Comparison of ENCODE assay signal across 18 cellular contexts in genomic region chr1:30679201-30679975, GRCh38. TPM values are rescaled to one million over a fixed set of nuclear protein-coding genes. Genes with fewer than 3 reads are reported as not detected.
A peak's percentile ranks its signal among the peaks of the same experiment; 100 is the strongest.
DNase-seq lines count a peak whose midpoint lies in the region; ATAC-seq and TF ChIP-seq lines count a peak whose summit lies in the region.
"Had no signal": no experiment of that assay in that cellular context is flagged by ENCODE, and none has a peak within 500 bp of the region (broad histone marks: within the 10 kb centered on the region; RNA-seq: fewer than 3 reads in every experiment).

No MANE protein-coding gene starts in this region.

- BruUV-seq in PC-9 (replicated peaks; lab: Mats Ljungman, UMichigan) = no TSS peak

- no peak overlapping the region for H4K8ac ChIP-seq in trophoblast cell (ENCODE audit: low read depth, low read length)

- no peak overlapping the region for H2BK120ac ChIP-seq in trophoblast cell (ENCODE audit: insufficient read depth, low read length, poor library complexity)

- no peak overlapping the region for H2AK5ac ChIP-seq in trophoblast cell (ENCODE audit: low read length)

- H3K79me2 ChIP-seq in trophoblast cell (ENCODE audit: control insufficient read depth, insufficient read depth, low read length, poor library complexity) (no peaks in the 10 kb centered on the region), PC-9 (ENCODE audit: low read depth) (no peaks in the 10 kb centered on the region)

- CTCF ChIA-PET in PC-9 (lab: Charles Lee) = no interaction called here

- H3K4me1 ChIP-seq in trophoblast cell (ENCODE audit: control insufficient read depth in 1 of 2, insufficient read depth in 2 of 2, low read length in 2 of 2) (no peaks in the 10 kb centered on the region), upper lobe of right lung (no peaks in the 10 kb centered on the region), PC-9 (replicated peaks; ENCODE audit: insufficient read depth) (peaks cover 6% of the 10 kb centered on the region)

- H3F3A ChIP-seq in PC-9 (ENCODE audit: insufficient read depth, low read depth) = no peaks in the 10 kb centered on the region; the same call in 1 of the 2 replicates

- H3K9me2 ChIP-seq in PC-9 (ENCODE audit: insufficient read depth) = no peaks in the 10 kb centered on the region

- H4K12ac ChIP-seq in trophoblast cell (ENCODE audit: low read depth, low read length) = no peak overlapping the region

- POLR2A ChIA-PET in PC-9 (lab: Charles Lee; ENCODE audit: unreplicated experiment) = no interaction called here

- H2BK5ac ChIP-seq in trophoblast cell (ENCODE audit: low read depth, low read length, poor library complexity) = no peak overlapping the region

- peak; percentile 17 for TF ChIP-seq CTCF in epithelial cell of proximal tubule (conservative IDR thresholded peaks at IDR 0.05; ENCODE audit: low read depth, low read length)
- TF ChIP-seq CTCF in upper lobe of right lung (IDR thresholded peaks at IDR 0.05) = no peak
- no peak for TF ChIP-seq CTCF in PC-9 (conservative IDR thresholded peaks at IDR 0.05)

- no peak overlapping the region for H2BK12ac ChIP-seq in trophoblast cell (ENCODE audit: low read length)

- H4K91ac ChIP-seq in trophoblast cell (ENCODE audit: low read depth, low read length) = no peak overlapping the region

- WGBS in trophoblast cell (ENCODE audit: extremely low coverage, insufficient coverage, insufficient read length) = no CpG with 5 or more reads among the region's 2 CpGs

- H3K4me3 ChIP-seq in epithelial cell of proximal tubule (ENCODE audit: low read depth, low read length) (no peak overlapping the region), trophoblast cell (ENCODE audit: low read depth, low read length) (peak overlapping the region; percentile 43), upper lobe of right lung (no peak overlapping the region), PC-9 (no peak overlapping the region)

- H3K9me3 ChIP-seq in trophoblast cell (ENCODE audit: insufficient read depth, low read depth, low read length) (peaks cover 21% of the 10 kb centered on the region), upper lobe of right lung (peaks cover 3% of the 10 kb centered on the region), PC-9 (ENCODE audit: insufficient read depth, low read depth) (no peaks in the 10 kb centered on the region)

- H3K27me3 ChIP-seq in trophoblast cell (ENCODE audit: insufficient read depth, low read length) (no peaks in the 10 kb centered on the region), upper lobe of right lung (peaks cover 32% of the 10 kb centered on the region), PC-9 (ENCODE audit: insufficient read depth, low read depth) (no peaks in the 10 kb centered on the region)

- H3K4ac ChIP-seq in trophoblast cell (ENCODE audit: low read depth, low read length) = no peak overlapping the region

- no peak overlapping the region for H3K14ac ChIP-seq in trophoblast cell (ENCODE audit: low read length)

- no peaks in the 10 kb centered on the region for H4K20me1 ChIP-seq in PC-9 (ENCODE audit: insufficient read depth)

- DNase-seq in activated effector memory CD4-positive, alpha-beta T cell treated with anti-CD3 and anti-CD28 coated beads, Interleukin-2, amount 50 U/mL, for 16 hours = peak; percentile 41
- DNase-seq in activated effector memory CD4-positive, alpha-beta T cell treated with Interleukin-2 at 50 U/mL for 16 hours = no peak
- DNase-seq in epithelial cell of proximal tubule (ENCODE audit: low read depth) (no peak), trophoblast cell (no peak), upper lobe of right lung (peak; percentile 35), PC-9 (no peak), glomerular visceral epithelial cell (ENCODE audit: extremely low spot score) (no peak), NCI-H2171 treated with DMSO at 0.1 percent for 48 hours (lab: John Stamatoyannopoulos, UW) (no peak)
- DNase-seq: CD8-positive, alpha-beta T cell; COR-L47; DMS153; DMS79 treated with DMSO at 0.1 percent for 48 hours; GDM1; GOT3; H9 had no signal

- H3K36me3 ChIP-seq in trophoblast cell (ENCODE audit: control insufficient read depth in 1 of 2, insufficient read depth in 2 of 2, low read length in 2 of 2) = no peaks in the 10 kb centered on the region
- no peaks in the 10 kb centered on the region for H3K36me3 ChIP-seq in upper lobe of right lung
- H3K36me3 ChIP-seq in PC-9 (ENCODE audit: low read depth) = no peaks in the 10 kb centered on the region

- intact Hi-C loops in upper lobe of right lung (cut with DNase I) (no loop called here), PC-9 (cut with micrococcal nuclease; ENCODE audit: unreplicated experiment) (no loop called here)

- H2AFZ ChIP-seq in trophoblast cell (ENCODE audit: insufficient read depth, low read length, poor library complexity) = no peak overlapping the region
- H2AFZ ChIP-seq in PC-9 = no peak overlapping the region

- H3K4me2 ChIP-seq in trophoblast cell (ENCODE audit: low read length) (no peak overlapping the region), PC-9 (no peak overlapping the region)

- no peak for ATAC-seq in upper lobe of right lung
- ATAC-seq: CD8-positive, alpha-beta T cell had no signal

- no peak overlapping the region for H3K18ac ChIP-seq in trophoblast cell (ENCODE audit: low read length)

- no peak overlapping the region for H3K23ac ChIP-seq in trophoblast cell (ENCODE audit: low read length)

- no peak overlapping the region for H3K27ac ChIP-seq in trophoblast cell (ENCODE audit: low read depth, low read length)
- H3K27ac ChIP-seq in upper lobe of right lung = no peak overlapping the region
- H3K27ac ChIP-seq in PC-9 = no peak overlapping the region
- H3K27ac ChIP-seq: 22Rv1 had no signal

- peak overlapping the region; percentile 2 for H3K9ac ChIP-seq in trophoblast cell (ENCODE audit: low read length)

- no peaks in the 10 kb centered on the region for H3K79me1 ChIP-seq in trophoblast cell (ENCODE audit: low read length)

RNA-seq across cellular contexts. Expression of gene MATN1, which starts 44.0 kb away (rescaled TPM):
- total RNA-seq in epithelial cell of proximal tubule (not detected in 2 replicates), upper lobe of right lung (not detected), PC-9 (2021) (0.37 and 0.50 TPM in 2 replicates)
- polyA plus RNA-seq in trophoblast cell (2013) = 0.04 and 0.10 TPM in 2 replicates
- total RNA-seq: A673, H9 had no signal
- polyA plus RNA-seq: CD14-positive monocyte had no signal

Comparison
In these comparisons a context has a peak if more than half of its experiments do, and no peak if none do; other contexts are left out.
1. DNase-seq: peak in activated effector memory CD4-positive, alpha-beta T cell treated with anti-CD3 and anti-CD28 coated beads, Interleukin-2, amount 50 U/mL, for 16 hours (single experiment) and upper lobe of right lung (single experiment); none in activated effector memory CD4-positive, alpha-beta T cell treated with Interleukin-2 at 50 U/mL for 16 hours (single experiment), epithelial cell of proximal tubule (single experiment), trophoblast cell (0 of 2), PC-9 (0 of 2), glomerular visceral epithelial cell (single experiment) and NCI-H2171 treated with DMSO at 0.1 percent for 48 hours (single experiment).